ENCODE assay signal across 30 cellular contexts in genomic region chr11:3224730-3225098, GRCh38. TPM values are rescaled to one million over a fixed set of nuclear protein-coding genes. Genes with fewer than 3 reads are reported as not detected.
DNase-seq lines count a peak whose midpoint lies in the region; ATAC-seq and TF ChIP-seq lines count a peak whose summit lies in the region.
"Had no signal": no experiment of that assay in that cellular context is flagged by ENCODE, and none has a peak within 500 bp of the region (broad histone marks: within the 10 kb centered on the region; RNA-seq: fewer than 3 reads in every experiment).

No MANE protein-coding gene starts in this region.

- no peak overlapping the region for H3K9ac ChIP-seq in neuronal stem cell (ENCODE audit: low read depth, low read length, poor library complexity)

- DNase-seq in BE2C (peak; percentile 11), GM13977 (ENCODE audit: low spot score) (peak; percentile 17), glomerular visceral epithelial cell (ENCODE audit: extremely low spot score) (peak; percentile 45), neuronal stem cell (ENCODE audit: low spot score) (no peak), COR-L47 (lab: John Stamatoyannopoulos, UW) (no peak), SK-N-DZ (ENCODE audit: low spot score) (no peak), left lobe of liver (ENCODE audit: low spot score) (no peak)
- DNase-seq: activated B cell treated with CpG ODN at 0.5 μM for 24 hours; amygdala; brain microvascular endothelial cell; cerebellar nuclear complex; DMS79; GOT3; hypothalamus; left cardiac atrium; NCI-H1105; NCI-H187; NCI-H446 treated with DMSO at 0.1 percent for 48 hours; nucleus accumbens; stimulated activated naive CD4-positive, alpha-beta T cell; T-helper 1 cell had no signal

- H2AK5ac ChIP-seq in neuronal stem cell (ENCODE audit: low read depth, low read length) = peak overlapping the region; percentile 73

- ATAC-seq in left lobe of liver = no peak
- ATAC-seq: left cardiac atrium had no signal

- H3K23ac ChIP-seq in neuronal stem cell (ENCODE audit: low read depth, low read length, poor library complexity) = no peak overlapping the region

- H3K14ac ChIP-seq in neuronal stem cell (ENCODE audit: low read length) = no peak overlapping the region

- H2BK15ac ChIP-seq in neuronal stem cell (ENCODE audit: low read length) = peak overlapping the region; percentile 77

- no peak overlapping the region for H4K8ac ChIP-seq in neuronal stem cell (ENCODE audit: low read depth, low read length)

- no peaks in the 10 kb centered on the region for H3K27me3 ChIP-seq in BE2C
- H3K27me3 ChIP-seq in neuronal stem cell (ENCODE audit: control insufficient read depth in 3 of 3, insufficient read depth in 3 of 3, low read depth in 1 of 3, low read length in 3 of 3) = peaks cover 0 to 29% (median 0%) of the 10 kb centered on the region in 3 experiments

- no peak overlapping the region for H2AFZ ChIP-seq in neuronal stem cell (ENCODE audit: low read length)

- no peak overlapping the region for H2BK12ac ChIP-seq in neuronal stem cell (ENCODE audit: low read length)

- TF ChIP-seq CTCF in BE2C (IDR thresholded peaks at IDR 0.05; ENCODE audit: low read depth, low read length) = no peak
- no peak for TF ChIP-seq CTCF in GM13977 (IDR thresholded peaks at IDR 0.05; ENCODE audit: extremely low read depth, insufficient read depth, missing control alignments)

- no peaks in the 10 kb centered on the region for H3K79me1 ChIP-seq in neuronal stem cell (ENCODE audit: low read depth, low read length)

- H3K4me3 ChIP-seq in BE2C (ENCODE audit: low read depth, low read length) (no peak overlapping the region), neuronal stem cell (ENCODE audit: low read length in 2 of 2) (no peak overlapping the region)
- H3K4me3 ChIP-seq: dorsolateral prefrontal cortex, K562, SJSA1, skin epidermis had no signal

- no peak overlapping the region for H2BK120ac ChIP-seq in neuronal stem cell (ENCODE audit: low read depth, low read length)

- no peak overlapping the region for H3K27ac ChIP-seq in neuronal stem cell (replicated peaks; ENCODE audit: low read length)
- H3K27ac ChIP-seq: brain microvascular endothelial cell, dorsolateral prefrontal cortex, SJSA1, skin epidermis had no signal

- no peaks in the 10 kb centered on the region for H3K36me3 ChIP-seq in BE2C
- H3K36me3 ChIP-seq in neuronal stem cell (replicated peaks in 1 of 2; ENCODE audit: control insufficient read depth in 2 of 2, insufficient read depth in 2 of 2, low read length in 2 of 2) = no peaks in the 10 kb centered on the region
- H3K36me3 ChIP-seq: brain microvascular endothelial cell, SJSA1 had no signal

- WGBS in neuronal stem cell (ENCODE audit: extremely low coverage in 2 of 2, insufficient read length in 2 of 2, insufficient replicate concordance in 1 of 2), 2 donors = no CpG with 5 or more reads among the region's 11 CpGs

- no peaks in the 10 kb centered on the region for H3K9me3 ChIP-seq in BE2C
- no peaks in the 10 kb centered on the region for H3K9me3 ChIP-seq in neuronal stem cell (replicated peaks in 1 of 2; ENCODE audit: control insufficient read depth in 2 of 2, insufficient read depth in 1 of 2, low read depth in 1 of 2, low read length in 2 of 2)
- H3K9me3 ChIP-seq: SJSA1 had no signal

- no peak overlapping the region for H4K91ac ChIP-seq in neuronal stem cell (ENCODE audit: low read depth, low read length, poor library complexity)

- H3K4me2 ChIP-seq in neuronal stem cell (ENCODE audit: insufficient read depth, low read length, poor library complexity, severe bottlenecking) = no peak overlapping the region

- in situ Hi-C loops in GM13977 (cut with MboI; ENCODE audit: low pct_unique_long_range_greater_than_20kb, low sequenced_read_pairs, unreplicated experiment) = no loop called here

- no peak overlapping the region for H2BK5ac ChIP-seq in neuronal stem cell (ENCODE audit: low read length)

- H3K4me1 ChIP-seq in BE2C (no peaks in the 10 kb centered on the region), neuronal stem cell (ENCODE audit: control insufficient read depth in 2 of 2, insufficient read depth in 1 of 2, low read depth in 1 of 2, low read length in 2 of 2) (peaks cover 12 to 13% of the 10 kb centered on the region in 2 donors)
- H3K4me1 ChIP-seq: SJSA1 had no signal

- no peak overlapping the region for H3K4ac ChIP-seq in neuronal stem cell (ENCODE audit: low read length)

- H3K18ac ChIP-seq in neuronal stem cell (ENCODE audit: low read length) = peak overlapping the region; percentile 92

RNA-seq across cellular contexts. Expression of gene MRGPRG, which starts 6.1 kb away (rescaled TPM):
- not detected for polyA plus RNA-seq in BE2C (2012; ENCODE audit: insufficient read depth, insufficient read length, low read depth)
- not detected for polyA plus RNA-seq in neuronal stem cell (2013, experiment 1 of 2)
- not detected for polyA plus RNA-seq in neuronal stem cell (2013, experiment 2 of 2)
- polyA plus RNA-seq in SK-N-DZ (2014; cell fraction: cytosol; rRNA removed) = not detected in 2 replicates
- not detected in 2 replicates for polyA plus RNA-seq in SK-N-DZ (2014; cell fraction: nucleus; rRNA removed)
- not detected for total RNA-seq in left lobe of liver
- total RNA-seq: activated B cell treated with CpG ODN at 0.5 μM for 24 hours; activated T-helper 2 cell treated with anti-CD3 and anti-CD28 coated beads, Interferon-gamma antibody, Interleukin-2, Interleukin-4, amounts not matched to agents 10 μg/mL and 5 μg/mL and 100 μg/mL, durations not matched to agents 14 hours and 24 hours and 36 hours; dorsolateral prefrontal cortex; K562; left cardiac atrium; MCF 10A; pulmonary artery endothelial cell; SJSA1 had no signal
- polyA plus RNA-seq: AG04450, CD14-positive monocyte, K562 had no signal

RNA-seq across cellular contexts. Expression of gene MRGPRE, which starts 7.5 kb away (rescaled TPM):
- polyA plus RNA-seq in BE2C (2012; ENCODE audit: insufficient read depth, insufficient read length, low read depth) = 1.0 TPM
- not detected for polyA plus RNA-seq in neuronal stem cell (2013, experiment 1 of 2)
- not detected for polyA plus RNA-seq in neuronal stem cell (2013, experiment 2 of 2)
- polyA plus RNA-seq in SK-N-DZ (2014; cell fraction: cytosol; rRNA removed) = not detected in 2 replicates
- polyA plus RNA-seq in SK-N-DZ (2014; cell fraction: nucleus; rRNA removed) = not detected in 2 replicates
- total RNA-seq in left lobe of liver = not detected
- total RNA-seq: activated B cell treated with CpG ODN at 0.5 μM for 24 hours; activated T-helper 2 cell treated with anti-CD3 and anti-CD28 coated beads, Interferon-gamma antibody, Interleukin-2, Interleukin-4, amounts not matched to agents 10 μg/mL and 5 μg/mL and 100 μg/mL, durations not matched to agents 14 hours and 24 hours and 36 hours; K562; MCF 10A; pulmonary artery endothelial cell; SJSA1 had no signal
- polyA plus RNA-seq: AG04450, CD14-positive monocyte, K562 had no signal

RNA-seq across cellular contexts. Expression of gene OSBPL5, which starts 59.6 kb away (rescaled TPM):
- polyA plus RNA-seq in BE2C (2012; ENCODE audit: insufficient read depth, insufficient read length, low read depth) = 6.4 TPM
- 9.5 TPM for polyA plus RNA-seq in neuronal stem cell (2013, experiment 1 of 2)
- polyA plus RNA-seq in neuronal stem cell (2013, experiment 2 of 2) = 9.7 TPM
- polyA plus RNA-seq in SK-N-DZ (2014; cell fraction: cytosol; rRNA removed) = 8.8 and 13.4 TPM in 2 replicates
- 54.1 and 79.0 TPM in 2 replicates for polyA plus RNA-seq in SK-N-DZ (2014; cell fraction: nucleus; rRNA removed)
- 3.6 TPM for total RNA-seq in left lobe of liver
- total RNA-seq: activated B cell treated with CpG ODN at 0.5 μM for 24 hours had no signal

Comparison
In these comparisons a context has a peak if more than half of its experiments do, and no peak if none do; other contexts are left out.
1. DNase-seq: peak in BE2C (single experiment), GM13977 (single experiment) and glomerular visceral epithelial cell (single experiment); none in neuronal stem cell (single experiment), COR-L47 (single experiment), SK-N-DZ (single experiment) and left lobe of liver (single experiment).